16 cellular contexts compared by ENCODE assay signal in the genomic region with DNA sequence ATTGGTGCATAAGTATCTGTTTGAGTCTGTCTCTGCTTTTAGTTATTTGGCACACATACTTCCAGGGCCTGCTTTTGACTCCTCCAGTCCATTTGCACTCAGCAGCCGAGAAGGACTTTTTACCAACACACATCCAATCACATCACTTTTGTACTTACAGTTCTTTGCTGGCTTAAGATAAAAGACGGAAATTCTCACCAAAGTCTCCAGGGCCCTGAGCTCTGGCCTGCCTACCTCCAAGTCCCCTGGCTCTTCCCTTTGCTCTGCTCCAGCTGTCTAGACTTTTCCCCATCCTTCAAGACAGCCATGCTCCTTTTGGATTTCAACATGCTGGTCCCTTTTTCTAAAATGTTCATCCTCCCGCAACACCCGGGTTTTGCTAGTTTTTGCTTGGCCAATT. TPM values are rescaled to one million over a fixed set of nuclear protein-coding genes. Genes with fewer than 3 reads are reported as not detected.
DNase-seq lines count a peak whose midpoint lies in the region; ATAC-seq and TF ChIP-seq lines count a peak whose summit lies in the region.
"Had no signal": no experiment of that assay in that cellular context is flagged by ENCODE, and none has a peak within 500 bp of the region (broad histone marks: within the 10 kb centered on the region; RNA-seq: fewer than 3 reads in every experiment).

No MANE protein-coding gene starts in this region.

- no peak overlapping the region for H3K9ac ChIP-seq in rectal smooth muscle tissue (ENCODE audit: low read length)

- H3K27me3 ChIP-seq in right cardiac atrium (ENCODE audit: control insufficient read depth, insufficient read depth) (no peaks in the 10 kb centered on the region), dorsolateral prefrontal cortex (no peaks in the 10 kb centered on the region), rectal smooth muscle tissue (ENCODE audit: control insufficient read depth, insufficient read depth, low read length) (no peaks in the 10 kb centered on the region), aorta (ENCODE audit: control insufficient read depth in 1 of 2, insufficient read depth in 2 of 2, low read length in 1 of 2) (no peaks in the 10 kb centered on the region), foreskin keratinocyte (no peaks in the 10 kb centered on the region)

- TF ChIP-seq CTCF in dorsolateral prefrontal cortex (IDR thresholded peaks at IDR 0.05 in 54 of 56, conservative IDR thresholded peaks at IDR 0.05 in 2 of 56; ENCODE audit: low read depth in 1 of 56, partially characterized antibody in 56 of 56) (no peak), foreskin keratinocyte (conservative IDR thresholded peaks at IDR 0.05) (no peak)

- intact Hi-C loops in right cardiac atrium (cut with DNase I) (loop anchor here in 1 of 4 donors (5.0 kb wide), 1 partner anchor 157 kb away; no protein-coding TSS in a partner anchor), Right ventricle myocardium inferior (cut with DNase I) (loop anchor here (5.0 kb wide), 1 partner anchor 202 kb away; a partner anchor contains a TSS), dorsolateral prefrontal cortex (cut with DNase I) (loop anchor here (2.0 to 5.0 kb wide), 2 partner anchors 153 to 157 kb away; no protein-coding TSS in a partner anchor), aorta (cut with DNase I) (loop anchor here (5.0 to 10.0 kb wide), 4 partner anchors 52 to 157 kb away; no protein-coding TSS in a partner anchor)

- no peak overlapping the region for H3K4me3 ChIP-seq in right cardiac atrium (ENCODE audit: low read length)
- peak overlapping the region in 1 of 59 donors; percentile 83 for H3K4me3 ChIP-seq in dorsolateral prefrontal cortex
- no peak overlapping the region for H3K4me3 ChIP-seq in rectal smooth muscle tissue (ENCODE audit: low read length)
- H3K4me3 ChIP-seq in aorta (ENCODE audit: low read length in 2 of 2) = no peak overlapping the region

- WGBS in right cardiac atrium = 62% methylated on average over 4 of the region's 4 CpGs
- WGBS in aorta, 2 donors = 60 to 69% methylated on average over 4 of the region's 4 CpGs

- H3K36me3 ChIP-seq in rectal smooth muscle tissue (ENCODE audit: control insufficient read depth, insufficient read depth, low read length) (no peaks in the 10 kb centered on the region), aorta (ENCODE audit: control insufficient read depth in 1 of 2, insufficient read depth in 2 of 2, low read length in 1 of 2) (no peaks in the 10 kb centered on the region)
- H3K36me3 ChIP-seq: BE2C had no signal

- no peaks in the 10 kb centered on the region for H3K9me3 ChIP-seq in right cardiac atrium (ENCODE audit: control insufficient read depth, low read length)
- H3K9me3 ChIP-seq in aorta (ENCODE audit: control insufficient read depth, low read length) = no peaks in the 10 kb centered on the region
- H3K9me3 ChIP-seq: BE2C had no signal

- H3K4me1 ChIP-seq in right cardiac atrium (ENCODE audit: control insufficient read depth, insufficient read depth, low read length) (peaks cover 4% of the 10 kb centered on the region), rectal smooth muscle tissue (ENCODE audit: control insufficient read depth, insufficient read depth, low read length) (peaks cover 3% of the 10 kb centered on the region), aorta (ENCODE audit: control insufficient read depth in 1 of 2, insufficient read depth in 2 of 2, low read length in 2 of 2) (peaks cover 0 to 3% of the 10 kb centered on the region in 2 donors), foreskin keratinocyte (peaks cover 12% of the 10 kb centered on the region)
- H3K4me1 ChIP-seq: BE2C had no signal

- H3K27ac ChIP-seq in right cardiac atrium (ENCODE audit: low read length) (peak overlapping the region; percentile 99), dorsolateral prefrontal cortex (peak overlapping the region; percentile 86 to 100 (median 99)), rectal smooth muscle tissue (ENCODE audit: low read depth, low read length) (peak overlapping the region; percentile 91), aorta (ENCODE audit: low read depth in 1 of 2, low read length in 2 of 2) (peak overlapping the region; percentile 72 to 100), foreskin keratinocyte (no peak overlapping the region)

- ATAC-seq in right cardiac atrium (no peak), Right ventricle myocardium inferior (no peak), aorta (ENCODE audit: low FRiP score) (no peak), foreskin keratinocyte (no peak)

- DNase-seq in right cardiac atrium (no peak), Right ventricle myocardium inferior (ENCODE audit: missing footprints) (no peak), dorsolateral prefrontal cortex (no peak), aorta (no peak), dedifferentiated amniotic fluid mesenchymal stem cell (ENCODE audit: extremely low spot score) (no peak), SHP77 (lab: John Stamatoyannopoulos, UW) (no peak), foreskin keratinocyte (no peak)
- DNase-seq: activated naive CD4-positive, alpha-beta T cell; BE2C; DMS79; foreskin melanocyte; Kasumi-1; mesendoderm; NCI-H446; stimulated activated CD4-positive, alpha-beta T cell treated with anti-CD3 and anti-CD28 coated beads, Interleukin-12 subunit alpha, Interleukin-12 subunit beta, amount 100 ng/mL, for 4 hours had no signal

RNA-seq across cellular contexts. Expression of a gene that starts 2.2 kb away (rescaled TPM):
- total RNA-seq in right cardiac atrium (10 to 100 TPM; 18.0 to 39.8 (median 23.5) TPM), Right ventricle myocardium inferior (12.8 TPM), dorsolateral prefrontal cortex (10 to 100 TPM; 15.9 to 52.5 (median 27.2) TPM), aorta (10 to 100 TPM; 48.6 to 72.6 TPM), foreskin keratinocyte (9.5 and 13.1 TPM in 2 replicates)
- polyA plus RNA-seq in right cardiac atrium (20.6 TPM), aorta (100 to 1,000 TPM in 1 of 2 donors, 10 to 100 TPM in 1; 40.9 to 105 TPM), foreskin keratinocyte (11.2 and 14.4 TPM in 2 replicates)

RNA-seq across cellular contexts. Expression of a gene that starts 17.5 kb away (rescaled TPM):
- total RNA-seq in right cardiac atrium = 10 to 100 TPM in 2 of 4 donors, 1 to 10 TPM in 2; 8.3 to 13.8 (median 9.9) TPM
- polyA plus RNA-seq in right cardiac atrium = 3.3 TPM
- 11.6 TPM for total RNA-seq in Right ventricle myocardium inferior
- total RNA-seq in dorsolateral prefrontal cortex = 10 to 100 TPM; 16.2 to 31.0 (median 22.1) TPM
- 10 to 100 TPM; 21.2 to 34.2 TPM for total RNA-seq in aorta
- 1 to 10 TPM; 2.0 to 4.7 TPM for polyA plus RNA-seq in aorta
- 27.0 and 27.1 TPM in 2 replicates for total RNA-seq in foreskin keratinocyte
- 5.1 and 5.8 TPM in 2 replicates for polyA plus RNA-seq in foreskin keratinocyte
